In genomic region chr16:87889762-87890161, GRCh38 we compare ENCODE assay signal across 13 cellular contexts. TPM values are rescaled to one million over a fixed set of nuclear protein-coding genes. Genes with fewer than 3 reads are reported as not detected.
DNase-seq lines count a peak whose midpoint lies in the region; ATAC-seq and TF ChIP-seq lines count a peak whose summit lies in the region.
"Not testable (repeated sequence)": the region's sequence is repeated elsewhere in the genome, so short reads cannot be mapped to it uniquely, and the experiment has no call there.
"Had no signal": no experiment of that assay in that cellular context is flagged by ENCODE, and none has a peak within 500 bp of the region (broad histone marks: within the 10 kb centered on the region; RNA-seq: fewer than 3 reads in every experiment).

No MANE protein-coding gene starts in this region.

- not testable (repeated sequence) for TF ChIP-seq POLR2A in NB4 (IDR thresholded peaks at IDR 0.05; ENCODE audit: extremely low read depth, insufficient read length)

- ATAC-seq in activated T-cell treated with anti-CD3 and anti-CD28 coated beads, Interleukin-2, amount 50 U/mL, for 72 hours (replicated peaks in 1 of 2), result peak; percentile 68 to 86
- ATAC-seq in left lung, result peak; percentile 73

- not testable (repeated sequence) for H3K9me3 Mint-ChIP-seq in activated T-cell treated with anti-CD3 and anti-CD28 coated beads, Interleukin-2, amount 50 U/mL, for 72 hours

- not testable (repeated sequence) for H3K27ac ChIP-seq in WERI-Rb-1, left lung

- intact Hi-C loops in left lung (cut with DNase I), result not testable (repeated sequence)

- not testable (repeated sequence) for H3K27me3 ChIP-seq in WERI-Rb-1 (ENCODE audit: insufficient read depth, low read depth, severe bottlenecking); left lung

- not testable (repeated sequence) for H3K4me3 ChIP-seq in NB4 (ENCODE audit: low read depth, low read length); WERI-Rb-1 (ENCODE audit: low read depth, low read length); cardiac fibroblast (replicated peaks in 1 of 2; ENCODE audit: low read depth in 2 of 2, low read length in 2 of 2); left lung

- DNase-seq in AG09319 (ENCODE audit: extremely low read depth, low read depth); WERI-Rb-1; cardiac fibroblast (ENCODE audit: low read depth in 2 of 2): not testable (repeated sequence)
- DNase-seq in NB4 (ENCODE audit: low read depth) (peak; percentile 66), left lung (peak in 1 of 2 donors; percentile 86)
- DNase-seq in activated T-cell treated with anti-CD3 and anti-CD28 coated beads, Interleukin-2, amount 50 U/mL, for 72 hours, result peak; percentile 60 to 75
- peak; percentile 63 for DNase-seq in stimulated activated CD4-positive, alpha-beta T cell treated with anti-CD3 and anti-CD28 coated beads, Interleukin-1b, Interleukin-23, amount 100 ng/mL, for 48 hours

- H3K36me3 ChIP-seq in WERI-Rb-1, left lung: not testable (repeated sequence)

- H3K27me3 Mint-ChIP-seq in activated T-cell treated with anti-CD3 and anti-CD28 coated beads, Interleukin-2, amount 50 U/mL, for 72 hours (ENCODE audit: low read depth), result not testable (repeated sequence)

- H3K4me3 Mint-ChIP-seq in activated T-cell treated with anti-CD3 and anti-CD28 coated beads, Interleukin-2, amount 50 U/mL, for 72 hours, result not testable (repeated sequence)

- not testable (repeated sequence) for H3K4me1 ChIP-seq in left lung

- H3K36me3 Mint-ChIP-seq in activated T-cell treated with anti-CD3 and anti-CD28 coated beads, Interleukin-2, amount 50 U/mL, for 72 hours (ENCODE audit: insufficient read depth in 2 of 2), result not testable (repeated sequence)

- not testable (repeated sequence) for H3K27ac Mint-ChIP-seq in activated T-cell treated with anti-CD3 and anti-CD28 coated beads, Interleukin-2, amount 50 U/mL, for 72 hours

- peaks cover 28% of the 10 kb centered on the region for H3K4me1 Mint-ChIP-seq in activated T-cell treated with anti-CD3 and anti-CD28 coated beads, Interleukin-2, amount 50 U/mL, for 72 hours (ENCODE audit: low read depth)

- H3K9me3 ChIP-seq in WERI-Rb-1 (ENCODE audit: severe bottlenecking); left lung: not testable (repeated sequence)

- TF ChIP-seq CTCF in AG09319 (IDR thresholded peaks at IDR 0.05; ENCODE audit: low read depth, low read length) (peak; percentile 0), GM12872 (IDR thresholded peaks at IDR 0.05; ENCODE audit: insufficient read depth, low read depth, low read length) (peak; percentile 35; the same call in 2 of the 3 replicates), NB4 (IDR thresholded peaks at IDR 0.05; ENCODE audit: low read depth, low read length) (peak; percentile 30), WERI-Rb-1 (IDR thresholded peaks at IDR 0.05; ENCODE audit: low read depth, low read length) (peak; percentile 34; the same call in 1 of the 2 replicates), cardiac fibroblast (IDR thresholded peaks at IDR 0.05; ENCODE audit: low read depth, low read length) (peak; percentile 19), left lung (IDR thresholded peaks at IDR 0.05) (peak; percentile 16 to 33)

RNA-seq across cellular contexts. Expression of gene SLC7A5, which starts 20.5 kb away (rescaled TPM):
- 100 to 1,000 TPM; 463 to 508 TPM for total RNA-seq in activated T-cell treated with anti-CD3 and anti-CD28 coated beads, Interleukin-2, amount 50 U/mL, for 72 hours
- total RNA-seq in left lung, result 10 to 100 TPM; 10.6 to 35.0 TPM

RNA-seq across cellular contexts. Expression of gene CA5A, which starts 46.6 kb away (rescaled TPM):
- under 1 TPM in 1 of 2 donors, not detected in 1; 0.22 TPM for total RNA-seq in activated T-cell treated with anti-CD3 and anti-CD28 coated beads, Interleukin-2, amount 50 U/mL, for 72 hours
- under 1 TPM; 0.09 to 0.10 TPM for total RNA-seq in left lung
- total RNA-seq: body of pancreas; kidney epithelial cell; naive thymus-derived CD4-positive, alpha-beta T cell; sigmoid colon; T-helper 2 cell treated with Interferon-gamma antibody and Interleukin-4, amounts not matched to agents 100 ng/mL and 5 ng/mL, for 36 hours had no signal

Comparison
In these comparisons a context has a peak if more than half of its experiments do, and no peak if none do; other contexts are left out.
1. RNA of gene SLC7A5, which starts 20.5 kb away (total RNA-seq): 463 to 508 TPM in activated T-cell treated with anti-CD3 and anti-CD28 coated beads, Interleukin-2, amount 50 U/mL, for 72 hours; 10.6 to 35.0 TPM in left lung; every median in the first group is over 10 times any median in the second.
2. Peak in every context shown above with its lines, with median percentiles within 50 percentile points of each other: CTCF ChIP-seq.